In genomic region chr6:151137441-151137984, GRCh38 we compare ENCODE assay signal across 18 cellular contexts.
DNase-seq lines count a peak whose midpoint lies in the region; ATAC-seq lines count a peak whose summit lies in the region.
"Had no signal": no experiment of that assay in that cellular context is flagged by ENCODE, and none has a peak within 500 bp of the region (broad histone marks: within the 10 kb centered on the region; RNA-seq: fewer than 3 reads in every experiment).

No MANE protein-coding gene starts in this region.

- DNase-seq in NCI-H2081 (lab: John Stamatoyannopoulos, UW), result peak; percentile 13 to 19
- no peak for DNase-seq in NCI-H2081 treated with DMSO at 0.1 percent for 48 hours (lab: John Stamatoyannopoulos, UW)
- DNase-seq in NCI-H187 treated with DMSO at 0.1 percent for 48 hours (lab: John Stamatoyannopoulos, UW), result peak; percentile 62
- DNase-seq in SW480 (ENCODE audit: low spot score), result peak; percentile 46
- DNase-seq in left kidney (ENCODE audit: low read depth, low spot score), result peak; percentile 62
- no peak for DNase-seq in NK-92 (lab: John Stamatoyannopoulos, UW; ENCODE audit: unreplicated experiment)
- DNase-seq in activated CD4-positive, alpha-beta T cell treated with anti-CD3 and anti-CD28 coated beads, Interleukin-2, amount 50 U/mL, for 1 hour, result no peak
- DNase-seq: 8988T; CD4-positive, alpha-beta memory T cell; DMS79; Karpas-422; MG63; NCI-H1092; NCI-H226; NCI-H526 treated with DMSO at 0.1 percent for 48 hours; T-cell had no signal

- no peak for ATAC-seq in HG02623 (IDR thresholded peaks at IDR 0.05; ENCODE audit: unreplicated experiment)
- ATAC-seq: GM23338, T-cell had no signal

Comparison
In these comparisons a context has a peak if more than half of its experiments do, and no peak if none do; other contexts are left out.
1. DNase-seq: peak in NCI-H2081 (2 of 2), NCI-H187 treated with DMSO at 0.1 percent for 48 hours (single experiment), SW480 (single experiment) and left kidney (single experiment); none in NCI-H2081 treated with DMSO at 0.1 percent for 48 hours (single experiment), NK-92 (single experiment) and activated CD4-positive, alpha-beta T cell treated with anti-CD3 and anti-CD28 coated beads, Interleukin-2, amount 50 U/mL, for 1 hour (single experiment).